18 cellular contexts compared by ENCODE assay signal in the genomic region with DNA sequence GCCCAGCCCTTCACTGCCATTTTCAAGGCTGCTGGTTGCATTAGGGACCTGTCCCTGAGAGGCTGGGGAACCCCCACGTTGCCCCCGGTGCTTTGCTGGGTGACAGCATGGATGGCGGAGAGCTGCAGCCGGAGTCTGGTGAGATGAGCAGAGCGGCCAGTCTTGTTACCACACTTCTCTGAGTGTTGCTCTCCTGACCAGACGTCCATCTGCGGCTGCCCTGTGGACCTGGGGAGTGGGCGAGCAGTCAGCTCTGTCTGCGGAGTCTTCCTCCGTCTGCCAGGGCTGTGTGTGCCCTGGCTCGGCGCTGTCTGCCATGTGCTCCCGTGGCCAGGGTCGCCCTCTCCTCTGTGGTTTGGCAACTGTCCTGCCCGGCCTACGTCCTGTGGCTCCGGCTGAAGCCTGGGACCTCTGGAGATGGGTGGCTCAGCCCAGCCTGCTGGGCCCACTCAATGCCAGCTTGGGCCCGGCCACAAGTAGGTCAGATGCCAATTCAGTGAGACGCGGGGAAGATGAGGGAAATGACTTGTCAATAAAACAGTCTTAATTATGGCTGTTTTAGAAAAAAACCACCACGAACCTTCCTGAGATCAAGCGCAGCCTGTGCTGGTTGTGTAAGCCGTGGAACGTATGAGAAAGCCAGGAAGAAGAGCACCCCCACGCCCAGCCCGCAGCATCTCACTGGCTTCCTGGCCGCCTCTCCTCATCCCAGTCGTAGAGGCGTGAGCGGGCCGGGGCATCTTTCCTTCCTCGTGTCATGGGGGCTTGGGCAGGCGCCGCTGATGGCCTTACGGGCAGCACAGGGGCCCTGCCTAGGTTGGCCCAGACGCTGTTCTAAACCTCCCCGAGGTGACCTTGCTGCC. TPM values are rescaled to one million over a fixed set of nuclear protein-coding genes. Genes with fewer than 3 reads are reported as not detected.
DNase-seq lines count a peak whose midpoint lies in the region; ATAC-seq and TF ChIP-seq lines count a peak whose summit lies in the region.
"Had no signal": no experiment of that assay in that cellular context is flagged by ENCODE, and none has a peak within 500 bp of the region (broad histone marks: within the 10 kb centered on the region; RNA-seq: fewer than 3 reads in every experiment).

No MANE protein-coding gene starts in this region.

- DNase-seq in LHCN-M2 (ENCODE audit: low read depth) (peak; percentile 34), dorsolateral prefrontal cortex (peak in 3 of 10 donors; percentile 2 to 39 (median 35)), neural progenitor cell (ENCODE audit: low spot score) (no peak), putamen (ENCODE audit: low spot score) (no peak), stomach (no peak)
- DNase-seq in activated T-cell treated with anti-CD3 and anti-CD28 coated beads, Interleukin-2, amount 50 U/mL, for 1 hour, result no peak
- DNase-seq: activated CD4-positive, alpha-beta T cell treated with anti-CD3 and anti-CD28 coated beads for 4 hours; activated naive CD8-positive, alpha-beta T cell treated with anti-CD3 and anti-CD28 coated beads, Interleukin-2, amount 10 ng/mL, durations not matched to agents 7 days and 5 days; NCI-H1048; NCI-H82 had no signal

- peak overlapping the region in 2 of 10 experiments; percentile 1 to 47; a peak in 1 of 20 replicates for H3K4me3 ChIP-seq in BLaER1 treated with 17β-estradiol and CSF1 and Interleukin-3, amounts not matched to agents 10 nM and 100 nM
- H3K4me3 ChIP-seq in dorsolateral prefrontal cortex (no peak overlapping the region), neural progenitor cell (no peak overlapping the region), stomach (no peak overlapping the region)
- H3K4me3 ChIP-seq: cardiac muscle cell, lung, vagina had no signal

- no peaks in the 10 kb centered on the region for H3F3A ChIP-seq in neural progenitor cell (ENCODE audit: low read depth)

- peaks cover 59 to 67% (median 62%) of the 10 kb centered on the region in 11 experiments for H4K20me1 ChIP-seq in BLaER1 treated with 17β-estradiol and CSF1 and Interleukin-3, amounts not matched to agents 10 nM and 100 nM
- peaks cover 23% of the 10 kb centered on the region for H4K20me1 ChIP-seq in neural progenitor cell (ENCODE audit: low read depth)

- no peak overlapping the region for H3K4me3 Mint-ChIP-seq in neural progenitor cell
- H3K4me3 Mint-ChIP-seq: activated naive CD8-positive, alpha-beta T cell treated with anti-CD3 and anti-CD28 coated beads, Interleukin-2, amount 10 ng/mL, durations not matched to agents 7 days and 5 days; neural crest cell; T-helper 2 cell treated with Interferon-gamma antibody and Interleukin-4, amounts not matched to agents 5 μg/mL and 100 μg/mL, for 36 hours had no signal

- no peak overlapping the region for H2AFZ ChIP-seq in neural progenitor cell (replicated peaks)

- TF ChIP-seq POLR2A in stomach (IDR thresholded peaks at IDR 0.05), result no peak

- peaks cover 6 to 24% (median 19%) of the 10 kb centered on the region in 11 experiments; a peak in 19 of 22 replicates for H3K36me3 ChIP-seq in BLaER1 treated with 17β-estradiol and CSF1 and Interleukin-3, amounts not matched to agents 10 nM and 100 nM
- H3K36me3 ChIP-seq in neural progenitor cell (no peaks in the 10 kb centered on the region), stomach (peaks cover 0 to 37% (median 27%) of the 10 kb centered on the region in 4 donors)
- H3K36me3 ChIP-seq: cardiac muscle cell, vagina had no signal

- intact Hi-C loops in dorsolateral prefrontal cortex (cut with DNase I), result no loop called here
- intact Hi-C loops in stomach (cut with DNase I; ENCODE audit: low total_unique reads), result no loop called here

- H3K27ac Mint-ChIP-seq in neural progenitor cell, result peak overlapping the region; percentile 59
- H3K27ac Mint-ChIP-seq: activated naive CD8-positive, alpha-beta T cell treated with anti-CD3 and anti-CD28 coated beads, Interleukin-2, amount 10 ng/mL, durations not matched to agents 7 days and 5 days; T-helper 2 cell treated with Interferon-gamma antibody and Interleukin-4, amounts not matched to agents 5 μg/mL and 100 μg/mL, for 36 hours had no signal

- H3K27ac ChIP-seq in BLaER1 treated with 17β-estradiol and CSF1 and Interleukin-3, amounts not matched to agents 10 nM and 100 nM, result peak overlapping the region in 8 of 11 experiments; percentile 34 to 79 (median 65); a peak in 15 of 22 replicates
- H3K27ac ChIP-seq in dorsolateral prefrontal cortex, result peak overlapping the region in 31 of 59 donors; percentile 14 to 99 (median 93)
- H3K27ac ChIP-seq in neural progenitor cell, result no peak overlapping the region
- H3K27ac ChIP-seq in stomach, result no peak overlapping the region
- H3K27ac ChIP-seq: cardiac muscle cell, vagina had no signal

- peak overlapping the region; percentile 82 to 98 (median 93) for H3K4me2 ChIP-seq in BLaER1 treated with 17β-estradiol and CSF1 and Interleukin-3, amounts not matched to agents 10 nM and 100 nM
- no peak overlapping the region for H3K4me2 ChIP-seq in neural progenitor cell

- H3K27me3 ChIP-seq in BLaER1 treated with 17β-estradiol and CSF1 and Interleukin-3, amounts not matched to agents 10 nM and 100 nM, result no peaks in the 10 kb centered on the region
- H3K27me3 ChIP-seq in dorsolateral prefrontal cortex, result no peaks in the 10 kb centered on the region
- no peaks in the 10 kb centered on the region for H3K27me3 ChIP-seq in neural progenitor cell
- H3K27me3 ChIP-seq in stomach, result no peaks in the 10 kb centered on the region
- H3K27me3 ChIP-seq: cardiac muscle cell, vagina had no signal

- H3K4me1 ChIP-seq in BLaER1 treated with 17β-estradiol and CSF1 and Interleukin-3, amounts not matched to agents 10 nM and 100 nM, result peaks cover 62 to 66% (median 63%) of the 10 kb centered on the region in 10 experiments
- H3K4me1 ChIP-seq in neural progenitor cell, result peaks cover 16% of the 10 kb centered on the region
- peaks cover 35 to 53% (median 42%) of the 10 kb centered on the region in 4 donors for H3K4me1 ChIP-seq in stomach

- no peaks in the 10 kb centered on the region for H3K36me3 Mint-ChIP-seq in neural progenitor cell
- H3K36me3 Mint-ChIP-seq: activated naive CD8-positive, alpha-beta T cell treated with anti-CD3 and anti-CD28 coated beads, Interleukin-2, amount 10 ng/mL, durations not matched to agents 7 days and 5 days; IgD-negative memory B cell had no signal

- H3K9me3 ChIP-seq in BLaER1 treated with 17β-estradiol and CSF1 and Interleukin-3, amounts not matched to agents 10 nM and 100 nM (replicated peaks in 1 of 11), result no peaks in the 10 kb centered on the region
- H3K9me3 ChIP-seq in neural progenitor cell (ENCODE audit: low read depth) (no peaks in the 10 kb centered on the region), stomach (no peaks in the 10 kb centered on the region)
- H3K9me3 ChIP-seq: vagina had no signal

- H3K4me1 Mint-ChIP-seq in neural progenitor cell, result peaks cover 11% of the 10 kb centered on the region

- 78 to 87% (median 85%) methylated on average over 26 to 37 of the region's 37 CpGs for WGBS in stomach, 5 donors

- no peak for TF ChIP-seq EP300 in stomach (IDR thresholded peaks at IDR 0.05)

- H3K9me3 Mint-ChIP-seq in neural progenitor cell, result no peaks in the 10 kb centered on the region
- H3K9me3 Mint-ChIP-seq: activated naive CD8-positive, alpha-beta T cell treated with anti-CD3 and anti-CD28 coated beads, Interleukin-2, amount 10 ng/mL, durations not matched to agents 7 days and 5 days; IgD-negative memory B cell; neural crest cell; T-helper 2 cell treated with Interferon-gamma antibody and Interleukin-4, amounts not matched to agents 5 μg/mL and 100 μg/mL, for 36 hours had no signal

- no peaks in the 10 kb centered on the region for H3K27me3 Mint-ChIP-seq in neural progenitor cell (ENCODE audit: insufficient read depth, low read depth)
- H3K27me3 Mint-ChIP-seq: activated naive CD8-positive, alpha-beta T cell treated with anti-CD3 and anti-CD28 coated beads, Interleukin-2, amount 10 ng/mL, durations not matched to agents 7 days and 5 days; IgD-negative memory B cell had no signal

- TF ChIP-seq CTCF in dorsolateral prefrontal cortex (IDR thresholded peaks at IDR 0.05 in 54 of 56, conservative IDR thresholded peaks at IDR 0.05 in 2 of 56; ENCODE audit: low read depth in 1 of 56, partially characterized antibody in 56 of 56), result no peak
- no peak for TF ChIP-seq CTCF in neural progenitor cell (IDR thresholded peaks at IDR 0.05)
- TF ChIP-seq CTCF in stomach (IDR thresholded peaks at IDR 0.05), result no peak

- H3K79me2 ChIP-seq in neural progenitor cell (ENCODE audit: low read depth), result peaks cover 48% of the 10 kb centered on the region

- H3K9ac ChIP-seq in BLaER1 treated with 17β-estradiol and CSF1 and Interleukin-3, amounts not matched to agents 10 nM and 100 nM, result peak overlapping the region in 10 of 11 experiments; percentile 36 to 70 (median 60); a peak in 18 of 22 replicates
- peak overlapping the region; percentile 27 for H3K9ac ChIP-seq in neural progenitor cell

- ATAC-seq in HG03175 (IDR thresholded peaks at IDR 0.05; ENCODE audit: unreplicated experiment), result no peak

RNA-seq across cellular contexts. Expression of a gene that starts 7.9 kb away (rescaled TPM):
- 39.8 and 40.9 TPM in 2 replicates for total RNA-seq in LHCN-M2 (2014; rRNA removed)
- polyA plus RNA-seq in LHCN-M2 (2012), result 28.7 TPM
- 10 to 100 TPM; 11.2 to 26.1 (median 16.7) TPM for total RNA-seq in dorsolateral prefrontal cortex
- 21.6 and 34.5 TPM in 2 replicates for total RNA-seq in neural progenitor cell (ENCODE audit: low replicate concordance)
- total RNA-seq in stomach, result 10 to 100 TPM in 4 of 5 donors, under 1 TPM in 1; 0.89 to 45.6 (median 27.2) TPM
- 10 to 100 TPM; 14.4 to 28.6 (median 14.7) TPM for polyA plus RNA-seq in stomach

RNA-seq across cellular contexts. Expression of a gene that starts 29.8 kb away (rescaled TPM):
- total RNA-seq in LHCN-M2 (2014; rRNA removed) (1.0 and 1.4 TPM in 2 replicates), dorsolateral prefrontal cortex (1 to 10 TPM in 117 of 120 experiments, under 1 TPM in 3; 0.87 to 9.0 (median 2.6) TPM), neural progenitor cell (ENCODE audit: low replicate concordance) (1.8 and 5.1 TPM in 2 replicates), stomach (under 1 TPM in 1 of 5 donors, not detected in 4; 0.55 TPM)
- 0.45 TPM for polyA plus RNA-seq in LHCN-M2 (2012)
- polyA plus RNA-seq in stomach, result 10 to 100 TPM in 1 of 3 donors, under 1 TPM in 2; 0.50 to 74.4 (median 0.76) TPM
- polyA plus RNA-seq: IgD-negative memory B cell had no signal

Comparison
In these comparisons a context has a peak if more than half of its experiments do, and no peak if none do; other contexts are left out.
1. H3K27ac ChIP-seq: peak in BLaER1 treated with 17β-estradiol and CSF1 and Interleukin-3, amounts not matched to agents 10 nM and 100 nM (8 of 11) and dorsolateral prefrontal cortex (31 of 59); none in neural progenitor cell (single experiment) and stomach (0 of 5).